16 cellular contexts compared by ENCODE assay signal in the genomic region with DNA sequence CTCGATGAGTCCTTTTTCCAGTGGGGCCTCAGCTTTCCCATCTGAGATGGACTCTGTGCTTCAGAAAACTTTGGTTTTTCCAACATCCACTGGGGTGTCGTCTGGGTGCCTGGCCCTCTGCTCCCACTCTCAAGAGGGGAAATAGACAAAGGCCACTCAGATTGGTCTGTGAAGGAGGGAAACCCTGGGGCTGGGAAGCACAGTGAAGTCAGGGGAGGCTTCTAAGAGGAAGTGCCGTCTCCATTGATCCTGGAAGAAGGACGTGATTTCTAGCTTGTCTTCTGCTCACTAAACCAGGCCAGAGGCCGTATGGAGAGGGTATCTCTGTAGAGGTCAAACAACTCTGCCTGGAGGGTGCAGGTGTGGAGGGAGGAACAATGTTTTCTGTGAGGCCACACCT. TPM values are rescaled to one million over a fixed set of nuclear protein-coding genes. Genes with fewer than 3 reads are reported as not detected.
DNase-seq lines count a peak whose midpoint lies in the region; ATAC-seq and TF ChIP-seq lines count a peak whose summit lies in the region.
"Had no signal": no experiment of that assay in that cellular context is flagged by ENCODE, and none has a peak within 500 bp of the region (broad histone marks: within the 10 kb centered on the region; RNA-seq: fewer than 3 reads in every experiment).

No MANE protein-coding gene starts in this region.

- H3K9me3 Mint-ChIP-seq in effector memory CD8-positive, alpha-beta T cell, result no peaks in the 10 kb centered on the region
- H3K9me3 Mint-ChIP-seq in progenitor cell of endocrine pancreas (ENCODE audit: low read depth), result no peaks in the 10 kb centered on the region
- H3K9me3 Mint-ChIP-seq: CD4-positive, CD25-positive, alpha-beta regulatory T cell; CD8-positive, alpha-beta T cell; HFFc6 had no signal

- ATAC-seq in left cardiac atrium (no peak), Right ventricle myocardium superior (ENCODE audit: poor library complexity) (no peak), GM19351 (IDR thresholded peaks at IDR 0.05; ENCODE audit: unreplicated experiment) (no peak), GM19023 (IDR thresholded peaks at IDR 0.05; ENCODE audit: unreplicated experiment) (no peak)
- no peak for ATAC-seq in effector memory CD8-positive, alpha-beta T cell (replicated peaks)
- ATAC-seq: CD8-positive, alpha-beta T cell; GM12878 had no signal

- intact Hi-C loops in left cardiac atrium (cut with DNase I), result no loop called here
- intact Hi-C loops in Right ventricle myocardium superior (cut with DNase I), result no loop called here
- intact Hi-C loops in posterior vena cava (cut with DNase I), result no loop called here

- DNase-seq in left cardiac atrium, result peak; percentile 12
- no peak for DNase-seq in Right ventricle myocardium superior
- DNase-seq in effector memory CD8-positive, alpha-beta T cell, result no peak
- DNase-seq in posterior vena cava (ENCODE audit: low spot score), result peak; percentile 25
- DNase-seq in progenitor cell of endocrine pancreas (ENCODE audit: low spot score, unreplicated experiment), result no peak
- DNase-seq: Caco-2; CD4-positive, CD25-positive, alpha-beta regulatory T cell; CD8-positive, alpha-beta T cell; DMS153; DND-41; GOT3; HFFc6 had no signal

- H3K4me3 Mint-ChIP-seq in effector memory CD8-positive, alpha-beta T cell, result no peak overlapping the region
- no peak overlapping the region for H3K4me3 Mint-ChIP-seq in progenitor cell of endocrine pancreas (ENCODE audit: low read depth)
- H3K4me3 Mint-ChIP-seq: B cell; CD4-positive, CD25-positive, alpha-beta regulatory T cell; CD8-positive, alpha-beta T cell; HFFc6 had no signal

- H3K4me1 Mint-ChIP-seq in effector memory CD8-positive, alpha-beta T cell (ENCODE audit: low read depth in 2 of 2), result peaks cover 22 to 28% of the 10 kb centered on the region in 2 donors
- peaks cover 2% of the 10 kb centered on the region for H3K4me1 Mint-ChIP-seq in progenitor cell of endocrine pancreas (ENCODE audit: low read depth)

- H3K36me3 Mint-ChIP-seq in effector memory CD8-positive, alpha-beta T cell (ENCODE audit: insufficient read depth), result peaks cover 13% of the 10 kb centered on the region
- H3K36me3 Mint-ChIP-seq in progenitor cell of endocrine pancreas (ENCODE audit: insufficient read depth), result no peaks in the 10 kb centered on the region
- H3K36me3 Mint-ChIP-seq: CD4-positive, CD25-positive, alpha-beta regulatory T cell; CD8-positive, alpha-beta T cell had no signal

- peaks cover 36 to 53% of the 10 kb centered on the region in 2 donors for H3K27me3 Mint-ChIP-seq in effector memory CD8-positive, alpha-beta T cell
- peaks cover 79% of the 10 kb centered on the region for H3K27me3 Mint-ChIP-seq in progenitor cell of endocrine pancreas

- TF ChIP-seq CTCF in progenitor cell of endocrine pancreas (IDR thresholded peaks at IDR 0.05; ENCODE audit: unreplicated experiment), result no peak

- H3K27ac Mint-ChIP-seq in effector memory CD8-positive, alpha-beta T cell, result peak overlapping the region; percentile 97 to 98
- H3K27ac Mint-ChIP-seq in progenitor cell of endocrine pancreas, result no peak overlapping the region
- H3K27ac Mint-ChIP-seq: B cell; CD8-positive, alpha-beta T cell; HFFc6 had no signal

RNA-seq across cellular contexts. Expression of gene KNCN, which starts 5.2 kb away (rescaled TPM):
- total RNA-seq in left cardiac atrium, result not detected
- total RNA-seq in Right ventricle myocardium superior, result not detected
- not detected for total RNA-seq in posterior vena cava
- not detected in 2 replicates for total RNA-seq in progenitor cell of endocrine pancreas
- total RNA-seq: B cell; Caco-2; CD4-positive, CD25-positive, alpha-beta regulatory T cell; CD8-positive, alpha-beta T cell; GM12878; HFFc6 had no signal

RNA-seq across cellular contexts. Expression of gene DMBX1, which starts 56.6 kb away (rescaled TPM):
- not detected for total RNA-seq in left cardiac atrium
- total RNA-seq in Right ventricle myocardium superior, result not detected
- not detected for total RNA-seq in posterior vena cava
- total RNA-seq in progenitor cell of endocrine pancreas, result not detected in 2 replicates
- total RNA-seq: B cell; CD4-positive, CD25-positive, alpha-beta regulatory T cell; CD8-positive, alpha-beta T cell; GM12878; HFFc6 had no signal

RNA-seq across cellular contexts. Expression of gene MKNK1, which starts 57.9 kb away (rescaled TPM):
- total RNA-seq in left cardiac atrium, result 10 to 100 TPM; 39.7 to 42.7 TPM
- total RNA-seq in Right ventricle myocardium superior, result 37.7 TPM
- 10 to 100 TPM; 40.3 to 59.6 TPM for total RNA-seq in posterior vena cava
- 29.3 and 31.9 TPM in 2 replicates for total RNA-seq in progenitor cell of endocrine pancreas

Comparison
In these comparisons a context has a peak if more than half of its experiments do, and no peak if none do; other contexts are left out.
1. DNase-seq: peak in left cardiac atrium (single experiment) and posterior vena cava (single experiment); none in Right ventricle myocardium superior (single experiment), effector memory CD8-positive, alpha-beta T cell (0 of 3) and progenitor cell of endocrine pancreas (single experiment).